ENCODE assay signal across 12 cellular contexts in the genomic region with DNA sequence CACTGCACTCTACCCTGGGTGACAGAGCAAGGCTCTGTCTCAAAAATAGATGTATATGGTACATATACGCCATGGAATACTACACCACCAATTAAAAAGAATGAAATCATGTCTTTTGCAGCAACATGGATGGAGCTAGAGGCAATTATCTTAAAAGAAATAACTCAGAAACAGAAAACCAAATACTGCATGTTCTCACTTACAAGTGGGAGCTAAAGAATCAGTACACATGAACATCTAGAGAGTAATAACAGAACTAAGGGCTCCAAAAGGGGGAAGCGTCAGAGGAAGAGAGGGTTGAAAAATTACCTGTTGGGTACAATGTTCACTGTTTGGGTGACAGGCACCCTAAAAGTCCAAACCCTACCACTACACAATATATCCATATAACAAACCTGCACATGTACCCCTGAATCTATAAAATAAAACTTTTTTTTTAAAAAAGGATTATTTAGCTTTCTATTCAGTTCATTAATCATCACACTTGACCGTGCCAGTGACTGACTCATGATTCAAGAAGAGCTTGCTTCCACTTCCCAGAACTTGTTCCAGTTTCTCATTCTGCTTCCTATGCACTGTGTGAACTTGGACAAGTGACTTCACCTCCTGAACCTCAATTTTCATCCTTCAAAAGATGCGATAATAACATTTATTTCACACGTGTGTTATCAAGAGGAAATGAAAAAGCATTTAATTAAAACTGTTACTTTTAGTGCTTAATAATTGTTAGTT.
DNase-seq lines count a peak whose midpoint lies in the region; ATAC-seq, FAIRE-seq and TF ChIP-seq lines count a peak whose summit lies in the region.
"Had no signal": no experiment of that assay in that cellular context is flagged by ENCODE, and none has a peak within 500 bp of the region (broad histone marks: within the 10 kb centered on the region; RNA-seq: fewer than 3 reads in every experiment).

No MANE protein-coding gene starts in this region.

- H3K4me1 ChIP-seq in K562 (replicated peaks in 1 of 2; ENCODE audit: control insufficient read depth in 2 of 2, insufficient read depth in 2 of 2, low read length in 2 of 2) (no peaks in the 10 kb centered on the region), subcutaneous abdominal adipose tissue (ENCODE audit: control insufficient read depth in 5 of 5, insufficient read depth in 5 of 5, low read length in 5 of 5) (peaks cover 3 to 32% (median 17%) of the 10 kb centered on the region in 5 donors)

- intact Hi-C loops in K562 (cut with micrococcal nuclease), result loop anchor here (5.0 kb wide), 1 partner anchor 107 kb away; a partner anchor contains a TSS

- no peak for FAIRE-seq in K562 (lab: Jason Lieb, UNC)

- TF ChIP-seq POLR2A in K562 (conservative IDR thresholded peaks at IDR 0.05), result no peak

- H2AFZ ChIP-seq in K562 (ENCODE audit: low read depth, low read length), result no peak overlapping the region

- TF ChIP-seq RAD21 in K562 (CRISPR knock-in tag; conservative IDR thresholded peaks at IDR 0.05 in 1 of 2, IDR thresholded peaks at IDR 0.05 in 1 of 2), result no peak

- ATAC-seq in K562, result no peak
- ATAC-seq in GM21367 (IDR thresholded peaks at IDR 0.05; ENCODE audit: unreplicated experiment), result no peak
- ATAC-seq: stimulated activated naive CD8-positive, alpha-beta T cell treated with anti-CD3 and anti-CD28 coated beads, Interleukin-15, Interleukin-2, amounts not matched to agents 100 U/mL and 50 U/mL, for 24 hours had no signal

- no peak overlapping the region for H3K4me3 ChIP-seq in K562
- H3K4me3 ChIP-seq in subcutaneous abdominal adipose tissue (ENCODE audit: low read depth in 1 of 5, low read length in 5 of 5), result no peak overlapping the region

- CTCF ChIA-PET in K562 (lab: Yijun Ruan, JAX; ENCODE audit: low intra/inter-chr PET ratio), result no interaction called here

- BruUV-seq in K562 (replicated peaks; lab: Mats Ljungman, UMichigan), result no TSS peak

- H3K79me2 ChIP-seq in K562 (ENCODE audit: control insufficient read depth, insufficient read depth, low read length), result no peaks in the 10 kb centered on the region

- 4% methylated on average over 5 of the region's 5 CpGs for WGBS in K562 (ENCODE audit: insufficient coverage, low coverage, missing lambda C conversion rate)

- TF ChIP-seq EP300 in K562 (IDR thresholded peaks at IDR 0.05; ENCODE audit: low read length), result no peak

- no peak overlapping the region for H3K9ac ChIP-seq in K562 (ENCODE audit: insufficient read depth in 1 of 2, low read depth in 2 of 2, low read length in 2 of 2)
- peak overlapping the region in 1 of 5 donors; percentile 57 for H3K9ac ChIP-seq in subcutaneous abdominal adipose tissue (ENCODE audit: low read length in 5 of 5)

- no peaks in the 10 kb centered on the region for H3K9me1 ChIP-seq in K562 (ENCODE audit: control insufficient read depth, insufficient read depth, low read length)

- H3K9me3 ChIP-seq in K562 (replicated peaks; ENCODE audit: control insufficient read depth, insufficient read depth, low read depth, low read length), result no peaks in the 10 kb centered on the region
- no peaks in the 10 kb centered on the region for H3K9me3 ChIP-seq in subcutaneous abdominal adipose tissue (ENCODE audit: control insufficient read depth in 5 of 5, low read length in 5 of 5)

- H3K27me3 ChIP-seq in K562 (ENCODE audit: control insufficient read depth in 2 of 2, insufficient read depth in 2 of 2, low read length in 2 of 2) (peaks cover 13 to 14% of the 10 kb centered on the region in 2 experiments; a peak in 4 of 5 replicates), subcutaneous abdominal adipose tissue (ENCODE audit: control insufficient read depth in 5 of 5, insufficient read depth in 4 of 5, low read length in 5 of 5) (no peaks in the 10 kb centered on the region)

- peak; percentile 17 for DNase-seq in NOMO-1 treated with DMSO at 0.1 percent for 48 hours (lab: John Stamatoyannopoulos, UW; ENCODE audit: unreplicated experiment)
- DNase-seq in NOMO-1 treated with dmso at 0.1 percent for 144 hours (lab: John Stamatoyannopoulos, UW; ENCODE audit: unreplicated experiment), result no peak
- no peak for DNase-seq in K562 (ENCODE audit: extremely low read depth in 1 of 4, low spot score in 3 of 4)
- peak; percentile 27 for DNase-seq in hepatic stellate cell (ENCODE audit: low spot score)
- no peak for DNase-seq in NCI-H2107 treated with DMSO at 0.1 percent for 48 hours (lab: John Stamatoyannopoulos, UW; ENCODE audit: unreplicated experiment)
- DNase-seq in NCI-H2227 treated with DMSO at 0.1 percent for 48 hours (lab: John Stamatoyannopoulos, UW), result no peak
- DNase-seq: 8988T; amygdala; NCI-H187; stimulated activated naive CD8-positive, alpha-beta T cell treated with anti-CD3 and anti-CD28 coated beads, Interleukin-15, Interleukin-2, amounts not matched to agents 100 U/mL and 50 U/mL, for 24 hours had no signal

- POLR2A ChIA-PET in K562 (lab: Yijun Ruan, JAX), result interaction anchor here (0.6 kb wide), 1 partner anchor 1406 kb away, joined by 3 read pairs; no protein-coding TSS in a partner anchor

- no peaks in the 10 kb centered on the region for H4K20me1 ChIP-seq in K562 (replicated peaks; ENCODE audit: control insufficient read depth, insufficient read depth, low read length)

- TF ChIP-seq CTCF in K562 (IDR thresholded peaks at IDR 0.05 in 2 of 3, conservative IDR thresholded peaks at IDR 0.05 in 1 of 3; ENCODE audit: insufficient read depth in 2 of 3, low read depth in 1 of 3, low read length in 3 of 3), result no peak

- H3K36me3 ChIP-seq in K562 (ENCODE audit: control insufficient read depth, insufficient read depth, low read length) (no peaks in the 10 kb centered on the region), subcutaneous abdominal adipose tissue (ENCODE audit: control insufficient read depth in 5 of 5, insufficient read depth in 5 of 5, low read length in 5 of 5) (no peaks in the 10 kb centered on the region)

- H3K4me2 ChIP-seq in K562 (ENCODE audit: insufficient read depth, low read length), result no peak overlapping the region

- no peak overlapping the region for H3K27ac ChIP-seq in K562 (ENCODE audit: extremely low read depth, low read depth, low read length)
- peak overlapping the region; percentile 15 for H3K27ac ChIP-seq in subcutaneous abdominal adipose tissue (ENCODE audit: low read depth, low read length)

- in situ Hi-C loops in K562 (cut with MboI), result no loop called here

TF ChIP-seq in K562, 482 proteins besides CTCF, POLR2A, EP300 and RAD21:
- TF ChIP-seq, protein P1, sequence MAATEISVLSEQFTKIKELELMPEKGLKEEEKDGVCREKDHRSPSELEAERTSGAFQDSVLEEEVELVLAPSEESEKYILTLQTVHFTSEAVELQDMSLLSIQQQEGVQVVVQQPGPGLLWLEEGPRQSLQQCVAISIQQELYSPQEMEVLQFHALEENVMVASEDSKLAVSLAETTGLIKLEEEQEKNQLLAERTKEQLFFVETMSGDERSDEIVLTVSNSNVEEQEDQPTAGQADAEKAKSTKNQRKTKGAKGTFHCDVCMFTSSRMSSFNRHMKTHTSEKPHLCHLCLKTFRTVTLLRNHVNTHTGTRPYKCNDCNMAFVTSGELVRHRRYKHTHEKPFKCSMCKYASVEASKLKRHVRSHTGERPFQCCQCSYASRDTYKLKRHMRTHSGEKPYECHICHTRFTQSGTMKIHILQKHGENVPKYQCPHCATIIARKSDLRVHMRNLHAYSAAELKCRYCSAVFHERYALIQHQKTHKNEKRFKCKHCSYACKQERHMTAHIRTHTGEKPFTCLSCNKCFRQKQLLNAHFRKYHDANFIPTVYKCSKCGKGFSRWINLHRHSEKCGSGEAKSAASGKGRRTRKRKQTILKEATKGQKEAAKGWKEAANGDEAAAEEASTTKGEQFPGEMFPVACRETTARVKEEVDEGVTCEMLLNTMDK (IDR thresholded peaks at IDR 0.05; ENCODE audit: borderline replicate concordance, insufficient read depth, low read depth, low read length, poor library complexity, severe bottlenecking), result no peak
- TF ChIP-seq, protein P2, sequence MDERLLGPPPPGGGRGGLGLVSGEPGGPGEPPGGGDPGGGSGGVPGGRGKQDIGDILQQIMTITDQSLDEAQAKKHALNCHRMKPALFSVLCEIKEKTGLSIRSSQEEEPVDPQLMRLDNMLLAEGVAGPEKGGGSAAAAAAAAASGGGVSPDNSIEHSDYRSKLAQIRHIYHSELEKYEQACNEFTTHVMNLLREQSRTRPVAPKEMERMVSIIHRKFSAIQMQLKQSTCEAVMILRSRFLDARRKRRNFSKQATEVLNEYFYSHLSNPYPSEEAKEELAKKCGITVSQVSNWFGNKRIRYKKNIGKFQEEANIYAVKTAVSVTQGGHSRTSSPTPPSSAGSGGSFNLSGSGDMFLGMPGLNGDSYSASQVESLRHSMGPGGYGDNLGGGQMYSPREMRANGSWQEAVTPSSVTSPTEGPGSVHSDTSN (CRISPR knock-in tag; IDR thresholded peaks at IDR 0.05; ENCODE audit: low read depth), result no peak
- TF ChIP-seq, protein P2 (tag; conservative IDR thresholded peaks at IDR 0.05; ENCODE audit: low read depth), result 0 out of 2 replicates have a peak, but pooled peaks have one; percentile 18

Comparison
In these comparisons a context has a peak if more than half of its experiments do, and no peak if none do; other contexts are left out.
1. DNase-seq: peak in NOMO-1 treated with DMSO at 0.1 percent for 48 hours (single experiment) and hepatic stellate cell (single experiment); none in NOMO-1 treated with dmso at 0.1 percent for 144 hours (single experiment), K562 (0 of 4), NCI-H2107 treated with DMSO at 0.1 percent for 48 hours (single experiment) and NCI-H2227 treated with DMSO at 0.1 percent for 48 hours (single experiment).